ENCODE assay signal across 18 cellular contexts in the genomic region with DNA sequence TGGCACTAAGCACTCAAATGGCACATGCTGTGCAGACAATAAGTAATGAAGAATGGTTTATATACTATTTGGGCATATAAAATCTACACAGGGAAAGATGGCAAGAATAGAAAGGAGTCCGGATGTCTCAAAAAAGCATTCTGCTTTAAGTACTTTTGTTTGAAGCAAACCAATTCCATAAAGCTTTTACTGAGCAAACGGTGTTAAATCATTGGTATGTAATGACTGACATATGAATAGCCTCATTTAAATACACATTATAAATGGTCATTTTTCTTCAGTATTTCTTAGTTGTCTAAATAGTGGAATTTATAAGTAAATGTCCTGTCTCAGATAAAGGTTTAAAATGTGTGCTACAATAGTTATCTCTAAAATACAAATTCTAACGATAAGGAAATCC.
"Had no signal": no experiment of that assay in that cellular context is flagged by ENCODE, and none has a peak within 500 bp of the region (broad histone marks: within the 10 kb centered on the region; RNA-seq: fewer than 3 reads in every experiment).

No MANE protein-coding gene starts in this region.

- H3K27ac Mint-ChIP-seq: effector memory CD8-positive, alpha-beta T cell; memory B cell; mesothelial cell of epicardium had no signal

- DNase-seq: effector memory CD8-positive, alpha-beta T cell; gastrocnemius medialis; immature natural killer cell; left cardiac atrium; left ventricle myocardium inferior; lower lobe of right lung; natural killer cell; small intestine; stimulated activated CD4-positive, alpha-beta T cell treated with anti-CD3 and anti-CD28 coated beads, Interleukin-2, amount 100 ng/mL, for 48 hours; stimulated activated naive CD4-positive, alpha-beta T cell treated with Interleukin-2 at 50 U/mL for 16 hours; trophoblast cell had no signal

- H3K36me3 Mint-ChIP-seq: natural killer cell had no signal

- H3K27me3 Mint-ChIP-seq: effector memory CD8-positive, alpha-beta T cell; memory B cell had no signal

- H3K36me3 ChIP-seq: esophagus muscularis mucosa, gastrocnemius medialis, left ventricle myocardium inferior, lower lobe of right lung, right atrium auricular region had no signal

- H3K27ac ChIP-seq: epithelial cell of prostate, esophagus muscularis mucosa, gastrocnemius medialis, left ventricle myocardium inferior, lower lobe of right lung, right atrium auricular region had no signal

- ATAC-seq: effector memory CD8-positive, alpha-beta T cell; gastrocnemius medialis; left cardiac atrium; lower lobe of right lung; natural killer cell had no signal

- H3K4me3 ChIP-seq: esophagus muscularis mucosa, gastrocnemius medialis, left ventricle myocardium inferior, lower lobe of right lung, right atrium auricular region had no signal

- H3K9me3 ChIP-seq: esophagus muscularis mucosa, gastrocnemius medialis, lower lobe of right lung had no signal

- FAIRE-seq: keratinocyte had no signal

- H3K27me3 ChIP-seq: esophagus muscularis mucosa, gastrocnemius medialis, right atrium auricular region had no signal

- H3K4me3 Mint-ChIP-seq: effector memory CD8-positive, alpha-beta T cell; immature natural killer cell; memory B cell; mesothelial cell of epicardium; natural killer cell; neural crest cell had no signal

- H3K9me3 Mint-ChIP-seq: effector memory CD8-positive, alpha-beta T cell; immature natural killer cell; memory B cell; natural killer cell had no signal
